23 cellular contexts compared by ENCODE assay signal in genomic region chr3:74862501-74862900, GRCh38.
A peak's percentile ranks its signal among the peaks of the same experiment; 100 is the strongest.
DNase-seq lines count a peak whose midpoint lies in the region; ATAC-seq, FAIRE-seq and TF ChIP-seq lines count a peak whose summit lies in the region.
"Had no signal": no experiment of that assay in that cellular context is flagged by ENCODE, and none has a peak within 500 bp of the region (broad histone marks: within the 10 kb centered on the region; RNA-seq: fewer than 3 reads in every experiment).

No MANE protein-coding gene starts in this region.

- H3K4me3 ChIP-seq in AG10803 (ENCODE audit: low read length): no peak overlapping the region
- H3K4me3 ChIP-seq in fibroblast of pulmonary artery (replicated peaks; ENCODE audit: low read depth, low read length): no peak overlapping the region
- no peak overlapping the region for H3K4me3 ChIP-seq in tibial nerve
- H3K4me3 ChIP-seq: MG63, Peyer's patch had no signal

- TF ChIP-seq EP300 in tibial nerve (IDR thresholded peaks at IDR 0.05): no peak

- no peak for ATAC-seq in HG03139 (IDR thresholded peaks at IDR 0.05; ENCODE audit: unreplicated experiment)
- ATAC-seq: SK-N-SH treated with all-trans-retinoic acid at 6 μM for 48 hours had no signal

- H3K27ac ChIP-seq in tibial nerve: no peak overlapping the region
- H3K27ac ChIP-seq: Peyer's patch had no signal

- H3K36me3 ChIP-seq in tibial nerve: no peaks in the 10 kb centered on the region
- H3K36me3 ChIP-seq: MG63, Peyer's patch had no signal

- no peaks in the 10 kb centered on the region for H3K9me3 ChIP-seq in tibial nerve
- H3K9me3 ChIP-seq: MG63, Peyer's patch had no signal

- TF ChIP-seq POLR2A in GM12892 (IDR thresholded peaks at IDR 0.05; ENCODE audit: low read depth, low read length): no peak
- TF ChIP-seq POLR2A in tibial nerve (IDR thresholded peaks at IDR 0.05): no peak

- H3K27me3 ChIP-seq in tibial nerve: no peaks in the 10 kb centered on the region
- H3K27me3 ChIP-seq: MG63 had no signal

- no peak for FAIRE-seq in GM12892 (lab: Jason Lieb, UNC)
- FAIRE-seq: A204.1, GM12891, GM19239, H54 had no signal

- DNase-seq in AG10803 (ENCODE audit: low read depth) (peak; percentile 27), GM04504 (ENCODE audit: low read depth) (peak; percentile 3), NCI-H446 (lab: John Stamatoyannopoulos, UW) (peak; percentile 59 to 87), fibroblast of pulmonary artery (ENCODE audit: low read depth) (peak; percentile 0), GM12892 (ENCODE audit: insufficient read length) (no peak), AML-193 (lab: John Stamatoyannopoulos, UW) (no peak), tibial nerve (ENCODE audit: low spot score in 2 of 2) (no peak)
- DNase-seq: CD4-positive, CD25-positive, alpha-beta regulatory T cell; DMS79; Kasumi-1; MG63; NCI-H1092; NCI-H146; NCI-H2029 treated with DMSO at 0.1 percent for 48 hours; NCI-H524; NCI-H774; Peyer's patch had no signal

- H3K4me1 ChIP-seq in tibial nerve: no peaks in the 10 kb centered on the region
- H3K4me1 ChIP-seq: Peyer's patch had no signal

- TF ChIP-seq CTCF in AG10803 (conservative IDR thresholded peaks at IDR 0.05; ENCODE audit: low read length) (no peak), fibroblast of pulmonary artery (IDR thresholded peaks at IDR 0.05; ENCODE audit: low read length, missing control alignments) (no peak), tibial nerve (IDR thresholded peaks at IDR 0.05) (no peak)

- 47 to 51% methylated on average over 3 of the region's 3 CpGs for WGBS in tibial nerve, 2 donors

Comparison
In these comparisons a context has a peak if more than half of its experiments do, and no peak if none do; other contexts are left out.
1. DNase-seq: peak in AG10803 (single experiment), GM04504 (single experiment), NCI-H446 (2 of 2) and fibroblast of pulmonary artery (single experiment); none in GM12892 (single experiment), AML-193 (0 of 2) and tibial nerve (0 of 2).